Comparison of ENCODE assay signal across 1 cellular context in the genomic region with DNA sequence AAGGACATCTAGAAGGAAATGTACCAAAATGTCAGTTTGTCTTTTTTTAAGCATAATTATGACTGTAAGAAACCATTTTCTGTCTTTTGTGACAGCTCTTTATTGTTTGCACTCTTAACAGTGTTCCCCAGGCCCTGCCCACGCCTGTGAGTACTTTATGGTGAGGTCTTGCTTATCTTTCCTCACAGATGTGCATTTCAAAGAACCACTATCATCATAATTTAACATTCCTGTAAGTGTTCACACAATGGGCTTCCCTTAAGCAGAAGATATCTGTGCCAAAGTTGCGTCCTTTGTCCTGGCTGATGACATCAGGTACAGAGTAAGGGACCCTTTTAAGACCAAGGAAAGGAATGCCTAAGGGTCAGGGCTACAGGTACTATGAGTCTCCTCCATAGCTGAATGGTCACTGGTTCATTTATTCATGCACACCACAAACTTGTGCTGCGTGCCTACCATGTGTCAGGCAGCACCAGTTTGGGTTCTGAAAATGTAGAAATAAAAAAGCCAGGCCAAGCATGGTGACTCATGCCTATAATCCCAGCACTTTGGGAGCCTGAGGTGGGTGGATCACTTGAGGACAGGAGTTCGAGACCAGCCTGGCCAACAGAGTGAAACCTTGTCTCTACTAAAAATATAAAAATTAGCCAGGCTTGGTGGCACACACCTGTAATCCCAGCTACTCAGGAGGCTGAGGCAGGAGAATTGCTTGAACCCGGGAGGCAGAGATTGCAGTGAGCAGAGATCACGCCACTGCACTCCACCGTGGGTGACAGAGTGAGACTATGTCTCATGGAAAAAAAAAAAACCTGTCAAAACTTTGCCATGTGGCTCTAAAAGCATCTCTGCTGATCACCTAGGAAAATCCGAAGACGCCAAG.
TF ChIP-seq lines count a peak whose summit lies in the region.

No MANE protein-coding gene starts in this region.

TF ChIP-seq in GM23338, 12 proteins besides CTCF, POLR2A, EP300 and RAD21 (continued from another document):
- no peak for TF ChIP-seq ZNF462 (CRISPR knock-in tag; IDR thresholded peaks at IDR 0.05)
- TF ChIP-seq NANOG (IDR thresholded peaks at IDR 0.05; ENCODE audit: borderline replicate concordance) = no peak
- TF ChIP-seq EZH2 (IDR thresholded peaks at IDR 0.05; ENCODE audit: low read depth, unreplicated experiment) = no peak
- no peak for TF ChIP-seq REST (IDR thresholded peaks at IDR 0.05; ENCODE audit: unreplicated experiment)
- TF ChIP-seq, protein P1, sequence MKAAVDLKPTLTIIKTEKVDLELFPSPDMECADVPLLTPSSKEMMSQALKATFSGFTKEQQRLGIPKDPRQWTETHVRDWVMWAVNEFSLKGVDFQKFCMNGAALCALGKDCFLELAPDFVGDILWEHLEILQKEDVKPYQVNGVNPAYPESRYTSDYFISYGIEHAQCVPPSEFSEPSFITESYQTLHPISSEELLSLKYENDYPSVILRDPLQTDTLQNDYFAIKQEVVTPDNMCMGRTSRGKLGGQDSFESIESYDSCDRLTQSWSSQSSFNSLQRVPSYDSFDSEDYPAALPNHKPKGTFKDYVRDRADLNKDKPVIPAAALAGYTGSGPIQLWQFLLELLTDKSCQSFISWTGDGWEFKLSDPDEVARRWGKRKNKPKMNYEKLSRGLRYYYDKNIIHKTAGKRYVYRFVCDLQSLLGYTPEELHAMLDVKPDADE (IDR thresholded peaks at IDR 0.05) = no peak
